10 cellular contexts compared by ENCODE assay signal in genomic region chr5:147805030-147805454, GRCh38. TPM values are rescaled to one million over a fixed set of nuclear protein-coding genes. Genes with fewer than 3 reads are reported as not detected.
DNase-seq lines count a peak whose midpoint lies in the region; ATAC-seq, FAIRE-seq and TF ChIP-seq lines count a peak whose summit lies in the region.
"Had no signal": no experiment of that assay in that cellular context is flagged by ENCODE, and none has a peak within 500 bp of the region (broad histone marks: within the 10 kb centered on the region; RNA-seq: fewer than 3 reads in every experiment).

No MANE protein-coding gene starts in this region.

- no CpG with 5 or more reads among the region's 6 CpGs for WGBS in IMR-90 (ENCODE audit: extremely low coverage in 2 of 2, insufficient read length in 1 of 2), 2 experiments
- 2% methylated on average over 6 of the region's 6 CpGs for WGBS in K562 (ENCODE audit: insufficient coverage, low coverage, missing lambda C conversion rate)
- WGBS in ovary, 3 donors: 75 to 86% (median 79%) methylated on average over 6 of the region's 6 CpGs

- in situ Hi-C loops in GM13977 (cut with MboI; ENCODE audit: low pct_unique_long_range_greater_than_20kb, low sequenced_read_pairs, unreplicated experiment): loop anchor here (25.0 kb wide), 1 partner anchor 168 kb away; no protein-coding TSS in a partner anchor
- in situ Hi-C loops in IMR-90 (cut with MboI; ENCODE audit: low sequenced_read_pairs): no loop called here
- in situ Hi-C loops in K562 (cut with MboI): no loop called here

- TF ChIP-seq POLR2A in IMR-90 (IDR thresholded peaks at IDR 0.05; ENCODE audit: low read depth, low read length): no peak
- no peak for TF ChIP-seq POLR2A in K562 (conservative IDR thresholded peaks at IDR 0.05)
- TF ChIP-seq POLR2A in ovary (IDR thresholded peaks at IDR 0.05): no peak

- no peak overlapping the region for H4K8ac ChIP-seq in IMR-90 (ENCODE audit: low read depth in 2 of 2, low read length in 2 of 2)

- H3K4me1 ChIP-seq in IMR-90 (ENCODE audit: control insufficient read depth, insufficient read depth, low read length): no peaks in the 10 kb centered on the region
- H3K4me1 ChIP-seq in K562 (replicated peaks in 1 of 2; ENCODE audit: control insufficient read depth in 2 of 2, insufficient read depth in 2 of 2, low read length in 2 of 2): no peaks in the 10 kb centered on the region
- H3K4me1 ChIP-seq in ovary (ENCODE audit: insufficient read depth): no peaks in the 10 kb centered on the region

- no peaks in the 10 kb centered on the region for H3K79me2 ChIP-seq in K562 (ENCODE audit: control insufficient read depth, insufficient read depth, low read length)

- H3K27ac Mint-ChIP-seq in glutamatergic neuron (ENCODE audit: unreplicated experiment): no peak overlapping the region

- CTCF ChIA-PET in IMR-90 (lab: Yijun Ruan, JAX) (no interaction called here), K562 (lab: Yijun Ruan, JAX; ENCODE audit: low intra/inter-chr PET ratio) (no interaction called here)

- no peak overlapping the region for H3K27ac ChIP-seq in IMR-90 (ENCODE audit: insufficient read depth, low read length)
- H3K27ac ChIP-seq in K562 (ENCODE audit: extremely low read depth, low read depth, low read length): no peak overlapping the region
- H3K27ac ChIP-seq in ovary: no peak overlapping the region

- H2BK15ac ChIP-seq in IMR-90 (ENCODE audit: low read depth, low read length): no peak overlapping the region

- H2BK120ac ChIP-seq in IMR-90 (ENCODE audit: low read depth, low read length): no peak overlapping the region

- H2BK20ac ChIP-seq in IMR-90 (ENCODE audit: low read depth, low read length): no peak overlapping the region

- no peak overlapping the region for H3K4ac ChIP-seq in IMR-90 (ENCODE audit: low read depth, low read length)

- no TSS peak for BruUV-seq in IMR-90 (replicated peaks; lab: Mats Ljungman, UMichigan)
- BruUV-seq in K562 (replicated peaks; lab: Mats Ljungman, UMichigan): no TSS peak

- H2AFZ ChIP-seq in IMR-90 (replicated peaks; ENCODE audit: low read length, poor library complexity): no peak overlapping the region
- H2AFZ ChIP-seq in K562 (ENCODE audit: low read depth, low read length): no peak overlapping the region

- no peak overlapping the region for H3K4me3 Mint-ChIP-seq in glutamatergic neuron (ENCODE audit: unreplicated experiment)
- H3K4me3 Mint-ChIP-seq: neural crest cell had no signal

- no peaks in the 10 kb centered on the region for H3K9me3 ChIP-seq in IMR-90 (ENCODE audit: control insufficient read depth, insufficient read depth, low read length)
- no peaks in the 10 kb centered on the region for H3K9me3 ChIP-seq in K562 (replicated peaks; ENCODE audit: control insufficient read depth, insufficient read depth, low read depth, low read length)
- no peaks in the 10 kb centered on the region for H3K9me3 ChIP-seq in ovary

- no peak overlapping the region for H4K91ac ChIP-seq in IMR-90 (ENCODE audit: insufficient read depth, low read depth, low read length)

- H3K36me3 ChIP-seq in IMR-90 (ENCODE audit: control insufficient read depth, insufficient read depth, low read length): no peaks in the 10 kb centered on the region
- H3K36me3 ChIP-seq in K562 (ENCODE audit: control insufficient read depth, insufficient read depth, low read length): no peaks in the 10 kb centered on the region
- H3K36me3 ChIP-seq in ovary: no peaks in the 10 kb centered on the region

- intact Hi-C loops in IMR-90 (cut with micrococcal nuclease): no loop called here
- intact Hi-C loops in K562 (cut with micrococcal nuclease): no loop called here
- intact Hi-C loops in ovary (cut with DNase I): no loop called here

- ATAC-seq in GM21447 (IDR thresholded peaks at IDR 0.05; ENCODE audit: unreplicated experiment) (peak; percentile 89), IMR-90 (ENCODE audit: low read depth) (no peak), K562 (no peak)

- no peaks in the 10 kb centered on the region for H3K9me1 ChIP-seq in IMR-90 (ENCODE audit: insufficient read depth, low read length)
- no peaks in the 10 kb centered on the region for H3K9me1 ChIP-seq in K562 (ENCODE audit: control insufficient read depth, insufficient read depth, low read length)

- H3K27me3 Mint-ChIP-seq in glutamatergic neuron (ENCODE audit: unreplicated experiment): peaks cover 2% of the 10 kb centered on the region

- POLR2A ChIA-PET in IMR-90 (lab: Charles Lee; ENCODE audit: unreplicated experiment) (no interaction called here), K562 (lab: Yijun Ruan, JAX) (no interaction called here)

- FAIRE-seq in K562 (lab: Jason Lieb, UNC): no peak
- FAIRE-seq: astrocyte had no signal

- H3K4me3 ChIP-seq in IMR-90 (ENCODE audit: insufficient read depth, low read depth, low read length) (no peak overlapping the region), K562 (no peak overlapping the region), ovary (no peak overlapping the region)

- H4K5ac ChIP-seq in IMR-90 (ENCODE audit: low read depth, low read length): no peak overlapping the region

- TF ChIP-seq EP300 in K562 (IDR thresholded peaks at IDR 0.05; ENCODE audit: low read length) (no peak), ovary (IDR thresholded peaks at IDR 0.05) (no peak)

- no peak overlapping the region for H3K14ac ChIP-seq in IMR-90 (replicated peaks; ENCODE audit: low read depth, low read length)

- H3K56ac ChIP-seq in IMR-90 (ENCODE audit: extremely low read depth, insufficient read depth, low read length): no peak overlapping the region

- H3K9ac ChIP-seq in IMR-90 (ENCODE audit: low read depth, low read length) (no peak overlapping the region), K562 (ENCODE audit: insufficient read depth in 1 of 2, low read depth in 2 of 2, low read length in 2 of 2) (no peak overlapping the region)

- dilution Hi-C loops in IMR-90 (cut with HindIII; ENCODE audit: low sequenced_read_pairs, unreplicated experiment): no loop called here

- TF ChIP-seq RAD21 in IMR-90 (IDR thresholded peaks at IDR 0.05; ENCODE audit: low read length) (no peak), K562 (CRISPR knock-in tag; conservative IDR thresholded peaks at IDR 0.05 in 1 of 2, IDR thresholded peaks at IDR 0.05 in 1 of 2) (no peak)

- no peak overlapping the region for H2AK9ac ChIP-seq in IMR-90 (replicated peaks; ENCODE audit: low read depth, low read length, poor library complexity)

- no peak overlapping the region for H3K18ac ChIP-seq in IMR-90 (ENCODE audit: low read depth, low read length)

- H3K4me1 Mint-ChIP-seq in glutamatergic neuron (ENCODE audit: low read depth, unreplicated experiment): peaks cover 3% of the 10 kb centered on the region

- no peak overlapping the region for H2AK5ac ChIP-seq in IMR-90 (ENCODE audit: low read depth, low read length)

- H3K79me1 ChIP-seq in IMR-90 (ENCODE audit: low read depth in 1 of 2, low read length in 2 of 2): no peaks in the 10 kb centered on the region

- DNase-seq in GM13977 (ENCODE audit: low spot score) (peak; percentile 10), IMR-90 (no peak), K562 (ENCODE audit: extremely low read depth in 1 of 4, low spot score in 3 of 4) (no peak), GM19240 (ENCODE audit: insufficient read length, low spot score) (no peak), glutamatergic neuron (no peak), ovary (no peak)
- DNase-seq in stimulated activated CD4-positive, alpha-beta T cell treated with anti-CD3 and anti-CD28 coated beads, Interleukin-12 subunit alpha, Interleukin-12 subunit beta, amount 100 ng/mL, for 4 hours: no peak

- H3K4me2 ChIP-seq in IMR-90 (ENCODE audit: low read depth, low read length): no peak overlapping the region
- no peak overlapping the region for H3K4me2 ChIP-seq in K562 (ENCODE audit: insufficient read depth, low read length)

- no peak for TF ChIP-seq CTCF in GM13977 (IDR thresholded peaks at IDR 0.05; ENCODE audit: extremely low read depth, insufficient read depth, missing control alignments)
- TF ChIP-seq CTCF in IMR-90 (conservative IDR thresholded peaks at IDR 0.05; ENCODE audit: low read depth, low read length): no peak
- no peak for TF ChIP-seq CTCF in K562 (IDR thresholded peaks at IDR 0.05 in 2 of 3, conservative IDR thresholded peaks at IDR 0.05 in 1 of 3; ENCODE audit: insufficient read depth in 2 of 3, low read depth in 1 of 3, low read length in 3 of 3)
- TF ChIP-seq CTCF in glutamatergic neuron (IDR thresholded peaks at IDR 0.05; ENCODE audit: partially characterized antibody, unreplicated experiment): no peak
- no peak for TF ChIP-seq CTCF in ovary (IDR thresholded peaks at IDR 0.05)

- H3K27me3 ChIP-seq in IMR-90 (ENCODE audit: control insufficient read depth, insufficient read depth, low read length): no peaks in the 10 kb centered on the region
- no peaks in the 10 kb centered on the region for H3K27me3 ChIP-seq in K562 (ENCODE audit: control insufficient read depth in 2 of 2, insufficient read depth in 2 of 2, low read length in 2 of 2)
- H3K27me3 ChIP-seq in ovary: no peaks in the 10 kb centered on the region

- no peak overlapping the region for H3K23ac ChIP-seq in IMR-90 (ENCODE audit: low read depth, low read length)

- H4K20me1 ChIP-seq in IMR-90 (ENCODE audit: insufficient read depth, low read length): no peaks in the 10 kb centered on the region
- H4K20me1 ChIP-seq in K562 (replicated peaks; ENCODE audit: control insufficient read depth, insufficient read depth, low read length): no peaks in the 10 kb centered on the region

- no peaks in the 10 kb centered on the region for H3K36me3 Mint-ChIP-seq in glutamatergic neuron (ENCODE audit: unreplicated experiment)

- no peak overlapping the region for H2BK5ac ChIP-seq in IMR-90 (ENCODE audit: low read depth, low read length, poor library complexity, severe bottlenecking)

- H3K9me3 Mint-ChIP-seq in glutamatergic neuron (ENCODE audit: unreplicated experiment): no peaks in the 10 kb centered on the region
- H3K9me3 Mint-ChIP-seq: neural crest cell had no signal

RNA-seq across cellular contexts. Expression of gene JAKMIP2, which starts 22.5 kb away (rescaled TPM):
- under 0.01 TPM in 1 of 2 replicates, not detected in the other for total RNA-seq in IMR-90 (2012; rRNA removed)
- polyA plus RNA-seq in IMR-90 (2012; rRNA removed): not detected in 2 replicates
- polyA plus RNA-seq in IMR-90 (2012; cell fraction: cytosol; rRNA removed): not detected in 2 replicates
- polyA plus RNA-seq in IMR-90 (2012; cell fraction: nucleus; rRNA removed; ENCODE audit: low replicate concordance): not detected in 2 replicates
- not detected in 2 replicates for total RNA-seq in K562 (2011; cell fraction: chromatin; rRNA removed; ENCODE audit: low replicate concordance)
- total RNA-seq in K562 (2011; cell fraction: nucleolus; rRNA removed): not detected in 2 replicates
- total RNA-seq in K562 (2011; cell fraction: nucleoplasm; rRNA removed): not detected in 2 replicates
- not detected in 2 replicates for total RNA-seq in K562 (2014; rRNA removed)
- total RNA-seq in K562 (2014; rRNA removed; fragmentation: Illumina TruSeq; extraction: Trizol): not detected in 2 replicates
- total RNA-seq in K562 (2015; rRNA removed; fragmentation: Illumina TruSeq; extraction: Trizol): not detected in 2 replicates
- not detected in 2 replicates for total RNA-seq in K562 (2021)
- polyA plus RNA-seq in K562 (2011; rRNA removed): not detected in 2 replicates
- not detected in 2 replicates for polyA plus RNA-seq in K562 (2011; cell fraction: cytosol; rRNA removed)
- polyA plus RNA-seq in K562 (2011; cell fraction: nucleus; rRNA removed): not detected in 2 replicates
- not detected in 2 replicates for polyA plus RNA-seq in K562 (2012)
- polyA plus RNA-seq in K562 (2014; fragmentation: Illumina TruSeq; extraction: Trizol): not detected in 2 replicates
- not detected for polyA plus RNA-seq in K562 (2014; fragmentation: Nextera tagmentation; extraction: Ambion mirVana)
- polyA plus RNA-seq in K562 (2014; rRNA removed): not detected in 2 replicates
- not detected in 2 replicates for polyA minus RNA-seq in K562 (2011; rRNA and poly(A)+ RNA removed)
- polyA minus RNA-seq in K562 (2011; cell fraction: cytosol; rRNA and poly(A)+ RNA removed): not detected in 2 replicates
- polyA minus RNA-seq in K562 (2011; cell fraction: nucleus; rRNA and poly(A)+ RNA removed): not detected in 2 replicates
- 88.2 TPM for total RNA-seq in glutamatergic neuron (ENCODE audit: unreplicated experiment)
- 1 to 10 TPM in 1 of 7 donors, under 1 TPM in 6; 0.10 to 1.2 (median 0.24) TPM for total RNA-seq in ovary
- polyA plus RNA-seq in ovary: 1 to 10 TPM in 1 of 2 donors, under 1 TPM in 1; 0.18 to 7.0 TPM

RNA-seq across cellular contexts. Expression of gene SPINK1, which starts 26.4 kb away (rescaled TPM):
- total RNA-seq in IMR-90 (2012; rRNA removed): not detected in 2 replicates
- polyA plus RNA-seq in IMR-90 (2012; rRNA removed): not detected in 2 replicates
- not detected in 2 replicates for polyA plus RNA-seq in IMR-90 (2012; cell fraction: cytosol; rRNA removed)
- polyA plus RNA-seq in IMR-90 (2012; cell fraction: nucleus; rRNA removed; ENCODE audit: low replicate concordance): not detected in 2 replicates
- total RNA-seq in K562 (2011; cell fraction: chromatin; rRNA removed; ENCODE audit: low replicate concordance): not detected in 2 replicates
- not detected in 2 replicates for total RNA-seq in K562 (2011; cell fraction: nucleolus; rRNA removed)
- not detected in 2 replicates for total RNA-seq in K562 (2011; cell fraction: nucleoplasm; rRNA removed)
- 0.45 TPM in 1 of 2 replicates, not detected in the other for total RNA-seq in K562 (2014; rRNA removed)
- 0.41 and 0.62 TPM in 2 replicates for total RNA-seq in K562 (2014; rRNA removed; fragmentation: Illumina TruSeq; extraction: Trizol)
- 0.65 and 1.6 TPM in 2 replicates for total RNA-seq in K562 (2015; rRNA removed; fragmentation: Illumina TruSeq; extraction: Trizol)
- 2.2 and 2.8 TPM in 2 replicates for total RNA-seq in K562 (2021)
- polyA plus RNA-seq in K562 (2011; rRNA removed): not detected in 2 replicates
- not detected in 2 replicates for polyA plus RNA-seq in K562 (2011; cell fraction: cytosol; rRNA removed)
- not detected in 2 replicates for polyA plus RNA-seq in K562 (2011; cell fraction: nucleus; rRNA removed)
- polyA plus RNA-seq in K562 (2012): 0.74 and 13.1 TPM in 2 replicates
- 0.44 and 0.48 TPM in 2 replicates for polyA plus RNA-seq in K562 (2014; fragmentation: Illumina TruSeq; extraction: Trizol)
- polyA plus RNA-seq in K562 (2014; fragmentation: Nextera tagmentation; extraction: Ambion mirVana): 1 to 10 TPM in 1 of 2 experiments, under 1 TPM in 1; 0.64 to 1.4 TPM
- 0.97 TPM in 1 of 2 replicates, not detected in the other for polyA plus RNA-seq in K562 (2014; rRNA removed)
- not detected in 2 replicates for polyA minus RNA-seq in K562 (2011; rRNA and poly(A)+ RNA removed)
- not detected in 2 replicates for polyA minus RNA-seq in K562 (2011; cell fraction: cytosol; rRNA and poly(A)+ RNA removed)
- not detected in 2 replicates for polyA minus RNA-seq in K562 (2011; cell fraction: nucleus; rRNA and poly(A)+ RNA removed)
- total RNA-seq in glutamatergic neuron (ENCODE audit: unreplicated experiment): not detected
- 10 to 100 TPM in 2 of 7 donors, not detected in 5; 13.1 to 24.2 TPM for total RNA-seq in ovary
- not detected for polyA plus RNA-seq in ovary
- total RNA-seq: astrocyte, neural crest cell had no signal

Comparison
In these comparisons a context has a peak if more than half of its experiments do, and no peak if none do; other contexts are left out.
1. RNA of gene JAKMIP2, which starts 22.5 kb away (total RNA-seq): 88.2 TPM in glutamatergic neuron (single experiment); 0.10 to 1.2 TPM in ovary, under 0.01 TPM in IMR-90 and not detected in K562; every median in the first group is over 10 times any median in the second.